Comparison of ENCODE assay signal across 9 cellular contexts in genomic region chr19:51693246-51693645, GRCh38. TPM values are rescaled to one million over a fixed set of nuclear protein-coding genes. Genes with fewer than 3 reads are reported as not detected.
DNase-seq lines count a peak whose midpoint lies in the region; ATAC-seq, FAIRE-seq and TF ChIP-seq lines count a peak whose summit lies in the region.
"Had no signal": no experiment of that assay in that cellular context is flagged by ENCODE, and none has a peak within 500 bp of the region (broad histone marks: within the 10 kb centered on the region; RNA-seq: fewer than 3 reads in every experiment).

TSS of gene SPACA6 (plus strand) at chr19:51693330. CDS start at chr19:51693527, 197 bp downstream.

- H3K27me3 Mint-ChIP-seq in mesothelial cell of epicardium (ENCODE audit: low read depth), result no peaks in the 10 kb centered on the region

- H3K18ac ChIP-seq in H1 (ENCODE audit: extremely low read depth, low read length), result no peak within 1 kb of the TSS; the same call in 1 of the 2 replicates

- H2BK120ac ChIP-seq in H1 (replicated peaks; ENCODE audit: low read depth, low read length), result no peak within 1 kb of the TSS

- peak within 1 kb of the TSS; percentile 79 for H3K4me3 Mint-ChIP-seq in mesothelial cell of epicardium

- POLR2A ChIA-PET in H1 (lab: Charles Lee; ENCODE audit: partially characterized antibody), result no interaction called here

- no peak within 1 kb of the TSS for H2AK5ac ChIP-seq in H1 (ENCODE audit: low read depth, low read length)

- no peak within 1 kb of the TSS for H2BK12ac ChIP-seq in H1 (ENCODE audit: low read depth, low read length)

- H3K4ac ChIP-seq in H1 (replicated peaks; ENCODE audit: insufficient read length, low read depth, low read length), result no peak within 1 kb of the TSS

- peaks cover 0 to 12% of the 10 kb centered on the region in 2 experiments; a peak in 1 of 4 replicates for H3K79me2 ChIP-seq in H1 (ENCODE audit: control insufficient read depth in 1 of 2, insufficient read depth in 2 of 2, low read length in 2 of 2)

- no peak within 1 kb of the TSS for H3K56ac ChIP-seq in H1 (replicated peaks; ENCODE audit: insufficient read length, low read depth, low read length)

- no peak within 1 kb of the TSS for H3K14ac ChIP-seq in H1 (ENCODE audit: insufficient read length)

- H3K79me1 ChIP-seq in H1 (ENCODE audit: low read depth, low read length), result peaks cover 11% of the 10 kb centered on the region

- peaks cover 15% of the 10 kb centered on the region for H3K23me2 ChIP-seq in H1 (ENCODE audit: low read depth, low read length)

- TF ChIP-seq EP300 in H1 (IDR thresholded peaks at IDR 0.05; ENCODE audit: borderline replicate concordance in 1 of 2, low read depth in 2 of 2, low read length in 2 of 2) (no peak), tibial nerve (IDR thresholded peaks at IDR 0.05) (no peak)

- no peak within 1 kb of the TSS for H4K91ac ChIP-seq in H1 (replicated peaks; ENCODE audit: insufficient read length, low read length)

- peaks cover 0 to 7% of the 10 kb centered on the region in 2 experiments for H4K20me1 ChIP-seq in H1 (replicated peaks in 1 of 2; ENCODE audit: control insufficient read depth in 1 of 2, insufficient read depth in 2 of 2, low read length in 2 of 2)

- peak within 1 kb of the TSS; percentile 94 for H3K27ac Mint-ChIP-seq in mesothelial cell of epicardium

- H3K4me3 ChIP-seq in Peyer's patch, result peak within 1 kb of the TSS in 1 of 4 donors; percentile 87
- peak within 1 kb of the TSS in 1 of 4 experiments; percentile 64; a peak in 2 of 8 replicates for H3K4me3 ChIP-seq in H1 (ENCODE audit: extremely low read depth in 1 of 4, insufficient read depth in 2 of 4, low read depth in 3 of 4, low read length in 4 of 4)
- peak within 1 kb of the TSS in 1 of 4 donors; percentile 73 for H3K4me3 ChIP-seq in tibial nerve

- H2BK5ac ChIP-seq in H1 (ENCODE audit: low read depth, low read length), result 0 out of 2 replicates have a peak within 1 kb of the TSS, but pooled peaks have one; percentile 91

- TF ChIP-seq CTCF in Peyer's patch (IDR thresholded peaks at IDR 0.05) (no peak), H1 (IDR thresholded peaks at IDR 0.05; ENCODE audit: control extremely low read depth in 1 of 3, insufficient read depth in 1 of 3, low read depth in 1 of 3, low read length in 3 of 3) (no peak), mesothelial cell of epicardium (IDR thresholded peaks at IDR 0.05; ENCODE audit: unreplicated experiment) (no peak), tibial nerve (IDR thresholded peaks at IDR 0.05) (no peak)

- no peak within 1 kb of the TSS for H3K27ac ChIP-seq in Peyer's patch
- H3K27ac ChIP-seq in H1 (ENCODE audit: low read depth, low read length), result no peak within 1 kb of the TSS
- peak within 1 kb of the TSS; percentile 14 to 98 (median 96) for H3K27ac ChIP-seq in tibial nerve

- FAIRE-seq in H1 (lab: Jason Lieb, UNC), result no peak

- no peaks in the 10 kb centered on the region for H3K9me3 Mint-ChIP-seq in mesothelial cell of epicardium

- TF ChIP-seq POLR2A in Peyer's patch (IDR thresholded peaks at IDR 0.05) (no peak), H1 (IDR thresholded peaks at IDR 0.05; ENCODE audit: control extremely low read depth in 1 of 2, low read depth in 2 of 2, low read length in 2 of 2) (no peak), tibial nerve (IDR thresholded peaks at IDR 0.05) (no peak)

- H2AFZ ChIP-seq in H1 (ENCODE audit: low read length), result no peak within 1 kb of the TSS

- no peak within 1 kb of the TSS for H4K5ac ChIP-seq in H1 (ENCODE audit: insufficient read length, low read depth, low read length)

- H3K36me3 ChIP-seq in Peyer's patch (peaks cover 0 to 4% (median 0%) of the 10 kb centered on the region in 3 donors), H1 (ENCODE audit: control insufficient read depth in 2 of 4, insufficient read depth in 4 of 4, low read length in 3 of 4) (0 out of 8 replicates have a peak, but pooled peaks cover 0 to 4% (median 0%) of the 10 kb centered on the region in 4 experiments), tibial nerve (peaks cover 0 to 57% (median 2%) of the 10 kb centered on the region in 3 donors)

- H4K8ac ChIP-seq in H1 (ENCODE audit: extremely low read depth, insufficient read depth, low read length), result no peak within 1 kb of the TSS

- CTCF ChIA-PET in H1 (lab: Charles Lee; ENCODE audit: partially characterized antibody), result interaction anchor here (1.2 to 1.9 kb wide), 2 partner anchors 10 to 84 kb away, joined by 3 to 9 read pairs; no protein-coding TSS in a partner anchor

- H3K23ac ChIP-seq in H1 (ENCODE audit: insufficient read length), result no peak within 1 kb of the TSS

- peak within 1 kb of the TSS in 1 of 2 experiments; percentile 97; a peak in 2 of 4 replicates for H3K4me2 ChIP-seq in H1 (ENCODE audit: insufficient read depth in 1 of 2, low read depth in 2 of 2, low read length in 2 of 2)

- H2BK20ac ChIP-seq in H1 (ENCODE audit: low read length), result no peak within 1 kb of the TSS

- H3K9ac ChIP-seq in H1 (replicated peaks in 1 of 4; ENCODE audit: extremely low read depth in 1 of 4, low read depth in 3 of 4, low read length in 3 of 4), result no peak within 1 kb of the TSS

- TF ChIP-seq RAD21 in H1 (IDR thresholded peaks at IDR 0.05 in 1 of 2, conservative IDR thresholded peaks at IDR 0.05 in 1 of 2; ENCODE audit: low read depth in 2 of 2, low read length in 2 of 2), result no peak

- WGBS in H1 (ENCODE audit: extremely low coverage in 1 of 2, insufficient coverage in 1 of 2, insufficient read length in 1 of 2, insufficient replicate concordance in 2 of 2, low coverage in 1 of 2, low lambda C conversion rate in 2 of 2, missing lambda C conversion rate in 1 of 2), 2 experiments, result 94% methylated on average over 7 of the region's 8 CpGs; no CpG with 5 or more reads in 1 of the 2 experiments
- 64 to 66% methylated on average over 8 of the region's 8 CpGs for WGBS in tibial nerve, 2 donors

- DNase-seq in Peyer's patch (peak in 1 of 3 donors; percentile 37), H1 (ENCODE audit: low read depth in 1 of 2, low spot score in 2 of 2) (no peak), mesothelial cell of epicardium (ENCODE audit: low spot score in 2 of 2, unreplicated experiment in 2 of 2) (no peak), tibial nerve (ENCODE audit: low spot score in 2 of 2) (no peak), NCI-H146 (lab: John Stamatoyannopoulos, UW) (no peak)
- DNase-seq: SHP77; stimulated activated CD4-positive, alpha-beta T cell treated with anti-CD3 and anti-CD28 coated beads, Interleukin-15, amount 100 ng/mL, for 24 hours had no signal

- no peak within 1 kb of the TSS for H2BK15ac ChIP-seq in H1 (ENCODE audit: low read length)

- no peak for ATAC-seq in GM19328 (IDR thresholded peaks at IDR 0.05; ENCODE audit: unreplicated experiment)
- ATAC-seq in HG02938 (IDR thresholded peaks at IDR 0.05; ENCODE audit: unreplicated experiment), result no peak

- H3K4me1 ChIP-seq in Peyer's patch (peaks cover 0 to 16% (median 7%) of the 10 kb centered on the region in 4 donors), H1 (replicated peaks in 1 of 4; ENCODE audit: control insufficient read depth in 3 of 4, insufficient read depth in 4 of 4, low read length in 3 of 4) (peaks cover 0 to 11% (median 5%) of the 10 kb centered on the region in 4 experiments; a peak in 5 of 7 replicates), tibial nerve (peaks cover 0 to 43% (median 17%) of the 10 kb centered on the region in 4 donors)

- H3K27me3 ChIP-seq in Peyer's patch (no peaks in the 10 kb centered on the region), H1 (replicated peaks in 1 of 4; ENCODE audit: control insufficient read depth in 3 of 4, extremely low read depth in 1 of 4, insufficient read depth in 3 of 4, low read length in 3 of 4) (no peaks in the 10 kb centered on the region), tibial nerve (no peaks in the 10 kb centered on the region)

- H3K9me3 ChIP-seq in Peyer's patch (no peaks in the 10 kb centered on the region), H1 (ENCODE audit: insufficient read depth in 2 of 2, low read depth in 1 of 2, low read length in 1 of 2) (no peaks in the 10 kb centered on the region), tibial nerve (no peaks in the 10 kb centered on the region)

- H3K36me3 Mint-ChIP-seq in mesothelial cell of epicardium, result peaks cover 43% of the 10 kb centered on the region

- H3K4me1 Mint-ChIP-seq in mesothelial cell of epicardium, result peaks cover 36% of the 10 kb centered on the region

TF ChIP-seq in H1, 55 proteins besides CTCF, POLR2A, EP300 and RAD21:
- no peak for TF ChIP-seq RNF2 (IDR thresholded peaks at IDR 0.05; ENCODE audit: borderline replicate concordance, low read depth, low read length, missing control alignments, poor library complexity, severe bottlenecking)
- TF ChIP-seq NANOG (IDR thresholded peaks at IDR 0.05; ENCODE audit: insufficient read depth, low read depth, low read length, poor library complexity, severe bottlenecking), result no peak
- no peak for TF ChIP-seq FOSL1 (IDR thresholded peaks at IDR 0.05; ENCODE audit: insufficient read depth, low read depth, low read length)
- TF ChIP-seq TBP (IDR thresholded peaks at IDR 0.05; ENCODE audit: low read depth, low read length), result no peak
- no peak for TF ChIP-seq CBX5 (IDR thresholded peaks at IDR 0.05; ENCODE audit: low read depth, low read length)
- TF ChIP-seq HDAC2 (IDR thresholded peaks at IDR 0.05; ENCODE audit: borderline replicate concordance in 1 of 2, low read depth in 2 of 2, low read length in 2 of 2), result no peak
- no peak for TF ChIP-seq BACH1 (IDR thresholded peaks at IDR 0.05; ENCODE audit: low read length)
- TF ChIP-seq EZH2 (IDR thresholded peaks at IDR 0.05; ENCODE audit: low read depth, low read length, severe bottlenecking), result no peak
- TF ChIP-seq BCL11A (IDR thresholded peaks at IDR 0.05; ENCODE audit: low read depth in 2 of 2, low read length in 2 of 2), result no peak

RNA-seq across cellular contexts. Expression of gene SPACA6, which starts in this region (rescaled TPM):
- 10 to 100 TPM in 3 of 4 donors, 1 to 10 TPM in 1; 3.0 to 29.7 (median 11.6) TPM for total RNA-seq in Peyer's patch
- 4.1 and 7.5 TPM in 2 replicates for total RNA-seq in H1 (2021; fragmentation: NEBNext Ultra II Directional; extraction: Animal tissue kit (Norgen Biotek cat#: 25700))
- 7.1 and 9.7 TPM in 2 replicates for polyA plus RNA-seq in H1 (2011; rRNA removed)
- polyA plus RNA-seq in H1 (2011; cell fraction: cytosol; rRNA removed), result 8.5 TPM
- polyA plus RNA-seq in H1 (2011; cell fraction: nucleus; rRNA removed), result 23.1 TPM
- 6.3 to 8.0 TPM (median 7.3 TPM) in 4 replicates for polyA plus RNA-seq in H1 (2012, experiment 1 of 2)
- 6.1 TPM for polyA plus RNA-seq in H1 (2012, experiment 2 of 2)
- 4.7 TPM for polyA plus RNA-seq in H1 (2013, experiment 1 of 2)
- 4.4 TPM for polyA plus RNA-seq in H1 (2013, experiment 2 of 2)
- polyA minus RNA-seq in H1 (2011; rRNA and poly(A)+ RNA removed), result 1.3 and 2.3 TPM in 2 replicates
- polyA minus RNA-seq in H1 (2011; cell fraction: cytosol; rRNA and poly(A)+ RNA removed), result 1.4 TPM
- 7.4 TPM for polyA minus RNA-seq in H1 (2011; cell fraction: nucleus; rRNA and poly(A)+ RNA removed)
- 83.1 to 88.1 TPM (median 87.6 TPM) in 3 replicates for total RNA-seq in mesothelial cell of epicardium
- total RNA-seq in tibial nerve, result 10 to 100 TPM; 10.7 to 47.9 (median 34.0) TPM

Comparison
In these comparisons a context has a peak if more than half of its experiments do, and no peak if none do; other contexts are left out.
1. H3K27ac ChIP-seq: peak in tibial nerve (4 of 4); none in Peyer's patch (0 of 4) and H1 (single experiment).